1 cellular context compared by ENCODE assay signal in genomic region chr11:72807021-72807693, GRCh38.
TF ChIP-seq lines count a peak whose summit lies in the region.

No MANE protein-coding gene starts in this region.

TF ChIP-seq in IMR-90, 13 proteins besides CTCF, POLR2A, EP300 and RAD21:
- TF ChIP-seq MAZ (IDR thresholded peaks at IDR 0.05; ENCODE audit: borderline replicate concordance, low read depth, low read length) = no peak
- TF ChIP-seq FOS (IDR thresholded peaks at IDR 0.05; ENCODE audit: low read depth, low read length) = no peak
- no peak for TF ChIP-seq ELK1 (IDR thresholded peaks at IDR 0.05; ENCODE audit: borderline replicate concordance, low read depth, low read length)
- no peak for TF ChIP-seq CHD1 (IDR thresholded peaks at IDR 0.05; ENCODE audit: low read depth, low read length)
- no peak for TF ChIP-seq MXI1 (IDR thresholded peaks at IDR 0.05; ENCODE audit: borderline replicate concordance, low read depth, low read length)
- peak; percentile 80 for TF ChIP-seq NFE2L2 (IDR thresholded peaks at IDR 0.05; ENCODE audit: low read depth, low read length)
- TF ChIP-seq CEBPB (IDR thresholded peaks at IDR 0.05; ENCODE audit: low read depth, low read length) = peak; percentile 67
- TF ChIP-seq RCOR1 (IDR thresholded peaks at IDR 0.05; ENCODE audit: insufficient replicate concordance, low read length) = no peak
- no peak for TF ChIP-seq USF2 (IDR thresholded peaks at IDR 0.05; ENCODE audit: low read depth, low read length)
- 0 out of 2 replicates have a peak, but pooled peaks have one; percentile 7 for TF ChIP-seq MAFK (IDR thresholded peaks at IDR 0.05; ENCODE audit: low read depth, low read length)
- TF ChIP-seq BHLHE40 (IDR thresholded peaks at IDR 0.05; ENCODE audit: low read depth, low read length) = no peak
